Comparison of ENCODE assay signal across 15 cellular contexts in the genomic region with DNA sequence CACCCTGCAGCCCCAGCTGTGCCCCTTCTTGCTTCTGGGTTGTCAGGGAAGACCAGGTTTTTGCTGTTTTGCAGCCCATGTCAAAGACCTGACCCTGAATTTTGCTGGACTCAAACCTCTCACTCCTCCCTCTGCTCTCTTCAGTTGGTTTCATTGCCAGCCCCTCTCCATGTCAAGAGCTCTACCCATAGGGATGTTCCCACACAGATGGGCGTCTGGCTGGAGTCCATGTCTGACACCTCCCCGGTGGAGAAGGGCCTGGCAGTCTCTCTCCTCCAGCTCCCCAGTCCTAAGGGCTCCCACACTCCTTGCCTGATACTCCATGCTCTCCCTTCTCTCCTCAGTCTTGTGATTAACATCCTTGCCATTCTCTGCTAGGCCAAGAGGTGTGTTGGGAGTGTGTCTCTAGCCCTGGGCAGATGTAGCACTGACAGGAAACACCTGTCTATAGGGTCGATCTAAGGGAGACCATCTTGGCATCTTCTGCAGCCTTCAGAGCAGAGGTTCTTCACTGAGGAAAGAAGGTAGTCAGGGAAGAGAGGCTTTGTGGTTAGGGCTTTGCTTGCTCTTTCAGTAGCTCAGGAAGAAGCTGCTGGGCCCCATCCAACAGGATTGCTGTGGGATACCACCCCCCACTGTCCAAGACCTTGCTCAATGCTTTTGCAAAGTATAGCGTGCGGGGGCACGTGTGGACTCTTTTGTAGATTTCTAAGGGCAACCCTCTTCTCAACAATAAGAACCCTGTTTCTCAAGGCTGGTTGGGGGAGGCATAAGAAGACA. TPM values are rescaled to one million over a fixed set of nuclear protein-coding genes. Genes with fewer than 3 reads are reported as not detected.
"Had no signal": no experiment of that assay in that cellular context is flagged by ENCODE, and none has a peak within 500 bp of the region (broad histone marks: within the 10 kb centered on the region; RNA-seq: fewer than 3 reads in every experiment).

No MANE protein-coding gene starts in this region.

- H3K27me3 ChIP-seq: ovary, sigmoid colon had no signal

- H3K27ac ChIP-seq: heart left ventricle, ovary, sigmoid colon, spleen, stomach had no signal

- H3K36me3 ChIP-seq: heart left ventricle, ovary, spleen, stomach had no signal

- DNase-seq: activated CD4-positive, alpha-beta memory T cell treated with anti-CD3 and anti-CD28 coated beads for 36 hours; activated CD4-positive, alpha-beta T cell treated with anti-CD3 and anti-CD28 coated beads for 36 hours; activated CD8-positive, alpha-beta memory T cell treated with anti-CD3 and anti-CD28 coated beads, Interleukin-2, amount 10 ng/mL, durations not matched to agents 7 days and 5 days; activated naive CD4-positive, alpha-beta T cell treated with anti-CD3 and anti-CD28 coated beads, Interleukin-2, amount 10 ng/mL, durations not matched to agents 7 days and 5 days; activated T-cell treated with anti-CD3 and anti-CD28 coated beads, Interleukin-2, amount 50 U/mL, for 1 hour; amniotic stem cell; dermis blood vessel endothelial cell; effector memory CD8-positive, alpha-beta T cell; left colon; ovary; sigmoid colon; spleen; stomach had no signal

- H3K9me3 ChIP-seq: heart left ventricle, ovary, sigmoid colon, spleen, stomach had no signal

- ATAC-seq: activated CD4-positive, alpha-beta T cell treated with anti-CD3 and anti-CD28 coated beads for 36 hours; activated CD8-positive, alpha-beta memory T cell treated with anti-CD3 and anti-CD28 coated beads, Interleukin-2, amount 10 ng/mL, durations not matched to agents 7 days and 5 days; effector memory CD8-positive, alpha-beta T cell; heart left ventricle; left colon had no signal

- H3K4me3 ChIP-seq: heart left ventricle, ovary, sigmoid colon, spleen, stomach had no signal

RNA-seq across cellular contexts. Expression of a gene that starts 41.7 kb away (rescaled TPM):
- total RNA-seq: dermis blood vessel endothelial cell, epithelial cell of proximal tubule had no signal
